Comparison of ENCODE assay signal across 13 cellular contexts in genomic region chr15:100958326-100959065, GRCh38. TPM values are rescaled to one million over a fixed set of nuclear protein-coding genes. Genes with fewer than 3 reads are reported as not detected.
DNase-seq lines count a peak whose midpoint lies in the region; ATAC-seq and TF ChIP-seq lines count a peak whose summit lies in the region.
"Had no signal": no experiment of that assay in that cellular context is flagged by ENCODE, and none has a peak within 500 bp of the region (broad histone marks: within the 10 kb centered on the region; RNA-seq: fewer than 3 reads in every experiment).

No MANE protein-coding gene starts in this region.

- H3K4me3 ChIP-seq in astrocyte of the cerebellum (ENCODE audit: low read depth, low read length) = no peak overlapping the region
- no peak overlapping the region for H3K4me3 ChIP-seq in mucosa of descending colon
- H3K4me3 ChIP-seq: psoas muscle had no signal

- peak; percentile 26 for DNase-seq in COLO829 (ENCODE audit: low spot score)
- peak; percentile 44 for DNase-seq in astrocyte of the cerebellum (ENCODE audit: low read depth)
- DNase-seq in mucosa of descending colon = no peak
- DNase-seq in NCI-H1694 treated with DMSO at 0.1 percent for 48 hours (lab: John Stamatoyannopoulos, UW) = no peak
- DNase-seq in activated CD4-positive, alpha-beta T cell treated with anti-CD3 and anti-CD28 coated beads for 1 hour = no peak
- DNase-seq: activated CD4-positive, alpha-beta T cell treated with anti-CD3 and anti-CD28 coated beads for 4 hours; CD4-positive, alpha-beta memory T cell; erythroblast; NCI-H187; psoas muscle had no signal

- no peaks in the 10 kb centered on the region for H3K36me3 ChIP-seq in mucosa of descending colon (ENCODE audit: low read depth)

- TF ChIP-seq CTCF in astrocyte of the cerebellum (IDR thresholded peaks at IDR 0.05; ENCODE audit: low read depth, low read length, missing control alignments) = no peak
- no peak for TF ChIP-seq CTCF in mucosa of descending colon (IDR thresholded peaks at IDR 0.05)

- in situ Hi-C loops in astrocyte of the cerebellum (cut with HindIII; ENCODE audit: low sequenced_read_pairs) = no loop called here

- no peaks in the 10 kb centered on the region for H3K4me1 ChIP-seq in mucosa of descending colon (ENCODE audit: low read depth)
- H3K4me1 ChIP-seq: psoas muscle had no signal

- intact Hi-C loops in mucosa of descending colon (cut with DNase I, micrococcal nuclease) = no loop called here

- ATAC-seq in HG02852 (IDR thresholded peaks at IDR 0.05; ENCODE audit: unreplicated experiment) (peak; percentile 55), mucosa of descending colon (peak; percentile 12), HG03469 (IDR thresholded peaks at IDR 0.05; ENCODE audit: unreplicated experiment) (no peak), GM21423 (IDR thresholded peaks at IDR 0.05; ENCODE audit: unreplicated experiment) (no peak)
- ATAC-seq: psoas muscle had no signal

- H3K9me3 ChIP-seq in mucosa of descending colon = no peaks in the 10 kb centered on the region
- H3K9me3 ChIP-seq: psoas muscle had no signal

RNA-seq across cellular contexts. Expression of gene LRRK1, which starts 39.3 kb away (rescaled TPM):
- total RNA-seq in mucosa of descending colon = 10 to 100 TPM; 43.7 to 60.1 (median 50.6) TPM

Comparison
In these comparisons a context has a peak if more than half of its experiments do, and no peak if none do; other contexts are left out.
1. DNase-seq: peak in COLO829 (single experiment) and astrocyte of the cerebellum (single experiment); none in mucosa of descending colon (0 of 3), NCI-H1694 treated with DMSO at 0.1 percent for 48 hours (single experiment) and activated CD4-positive, alpha-beta T cell treated with anti-CD3 and anti-CD28 coated beads for 1 hour (single experiment).
2. ATAC-seq: peak in HG02852 (single experiment) and mucosa of descending colon (single experiment); none in HG03469 (single experiment) and GM21423 (single experiment).